In genomic region chr16:85601730-85602401, GRCh38 we compare ENCODE assay signal across 14 cellular contexts. TPM values are rescaled to one million over a fixed set of nuclear protein-coding genes. Genes with fewer than 3 reads are reported as not detected.
DNase-seq lines count a peak whose midpoint lies in the region; ATAC-seq, FAIRE-seq and TF ChIP-seq lines count a peak whose summit lies in the region.
"Had no signal": no experiment of that assay in that cellular context is flagged by ENCODE, and none has a peak within 500 bp of the region (broad histone marks: within the 10 kb centered on the region; RNA-seq: fewer than 3 reads in every experiment).

No MANE protein-coding gene starts in this region.

- H3K9ac ChIP-seq in HUES48 (ENCODE audit: low read depth, low read length): no peak overlapping the region

- H3K27ac ChIP-seq in HUES48 (ENCODE audit: low read depth, low read length): peak overlapping the region; percentile 5
- no peak overlapping the region for H3K27ac ChIP-seq in left lung

- ATAC-seq in left lung: no peak

- intact Hi-C loops in left lung (cut with DNase I): loop anchor here in 1 of 2 donors (10.0 kb wide), 1 partner anchor 177 kb away; no protein-coding TSS in a partner anchor

- H3K4me1 Mint-ChIP-seq in osteocyte (ENCODE audit: unreplicated experiment): peaks cover 53% of the 10 kb centered on the region

- H3K27me3 ChIP-seq in HUES48 (ENCODE audit: control insufficient read depth, insufficient read depth, low read length) (no peaks in the 10 kb centered on the region), left lung (no peaks in the 10 kb centered on the region)
- H3K27me3 ChIP-seq: dorsolateral prefrontal cortex had no signal

- H3K36me3 ChIP-seq in HUES48 (ENCODE audit: control insufficient read depth, insufficient read depth, low read length): no peaks in the 10 kb centered on the region
- no peaks in the 10 kb centered on the region for H3K36me3 ChIP-seq in left lung

- no peak for TF ChIP-seq CTCF in osteocyte (IDR thresholded peaks at IDR 0.05)
- no peak for TF ChIP-seq CTCF in D721Med (IDR thresholded peaks at IDR 0.05; ENCODE audit: insufficient read depth, missing control alignments)
- no peak for TF ChIP-seq CTCF in left lung (IDR thresholded peaks at IDR 0.05)

- no peak for FAIRE-seq in D721Med (lab: Jason Lieb, UNC)
- FAIRE-seq: HTR-8/SVneo had no signal

- H3K4me3 ChIP-seq in HUES48 (ENCODE audit: low read depth, low read length) (no peak overlapping the region), left lung (no peak overlapping the region)
- H3K4me3 ChIP-seq: dorsolateral prefrontal cortex, lung had no signal

- H3K9me3 Mint-ChIP-seq in osteocyte (ENCODE audit: unreplicated experiment): no peaks in the 10 kb centered on the region

- DNase-seq in AG08395 (ENCODE audit: low spot score) (peak; percentile 58), fibroblast of gingiva (ENCODE audit: low read depth) (peak; percentile 29), osteocyte (ENCODE audit: extremely low spot score, unreplicated experiment) (no peak), D721Med (ENCODE audit: insufficient read length, low spot score) (no peak), left lung (no peak), epidermal melanocyte (ENCODE audit: insufficient read length, low spot score) (no peak)
- no peak for DNase-seq in activated effector memory CD4-positive, alpha-beta T cell treated with anti-CD3 and anti-CD28 coated beads, Interleukin-2, amount 50 U/mL, for 16 hours
- DNase-seq: activated CD4-positive, alpha-beta T cell treated with anti-CD3 and anti-CD28 coated beads, Interleukin-2, amount 50 U/mL, for 4 hours; activated naive CD4-positive, alpha-beta T cell treated with Interleukin-2 at 50 U/mL for 16 hours; NCI-H146 had no signal

- no peaks in the 10 kb centered on the region for H3K27me3 Mint-ChIP-seq in osteocyte (ENCODE audit: unreplicated experiment)

- H3K4me1 ChIP-seq in HUES48 (ENCODE audit: control insufficient read depth, insufficient read depth, low read length) (peaks cover 60% of the 10 kb centered on the region), left lung (peaks cover 12 to 29% of the 10 kb centered on the region in 2 donors)

- H3K4me3 Mint-ChIP-seq in osteocyte (ENCODE audit: unreplicated experiment): no peak overlapping the region

- H3K9me3 ChIP-seq in HUES48 (ENCODE audit: control insufficient read depth, insufficient read depth, low read length): no peaks in the 10 kb centered on the region
- no peaks in the 10 kb centered on the region for H3K9me3 ChIP-seq in left lung

- no peaks in the 10 kb centered on the region for H3K36me3 Mint-ChIP-seq in osteocyte (ENCODE audit: unreplicated experiment)

- peak overlapping the region; percentile 86 for H3K27ac Mint-ChIP-seq in osteocyte (ENCODE audit: unreplicated experiment)

RNA-seq across cellular contexts. Expression of gene GSE1, which starts 11.3 kb away (rescaled TPM):
- total RNA-seq in osteocyte (57.3 and 64.1 TPM in 2 replicates), left lung (10 to 100 TPM; 84.8 to 93.0 TPM)

Comparison
In these comparisons a context has a peak if more than half of its experiments do, and no peak if none do; other contexts are left out.
1. DNase-seq: peak in AG08395 (single experiment) and fibroblast of gingiva (single experiment); none in osteocyte (single experiment), D721Med (single experiment), left lung (0 of 2), activated effector memory CD4-positive, alpha-beta T cell treated with anti-CD3 and anti-CD28 coated beads, Interleukin-2, amount 50 U/mL, for 16 hours (single experiment) and epidermal melanocyte (single experiment).